In the genomic region with DNA sequence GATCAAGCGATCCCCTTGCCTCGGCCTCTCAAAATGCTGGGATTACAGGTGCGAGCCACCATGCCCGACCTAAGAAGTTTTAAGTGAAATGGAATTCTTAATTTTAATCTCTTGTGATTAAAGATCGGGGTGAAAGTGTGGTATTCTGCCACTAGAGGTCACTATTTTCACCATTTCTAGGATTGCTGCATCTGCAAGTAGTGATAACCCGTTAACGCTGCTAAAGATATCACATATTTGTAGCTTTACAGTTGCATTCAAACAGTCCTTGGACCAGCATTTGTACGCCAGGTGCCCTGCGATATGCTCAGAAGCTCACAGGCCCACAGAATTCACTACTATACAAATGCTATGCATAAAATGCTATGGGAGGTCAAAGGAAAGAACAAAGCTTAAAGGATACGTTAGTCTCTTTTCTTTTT, we compare ENCODE assay signal across 9 cellular contexts. TPM values are rescaled to one million over a fixed set of nuclear protein-coding genes. Genes with fewer than 3 reads are reported as not detected.
A peak's percentile ranks its signal among the peaks of the same experiment; 100 is the strongest.
DNase-seq lines count a peak whose midpoint lies in the region; ATAC-seq, FAIRE-seq and TF ChIP-seq lines count a peak whose summit lies in the region.
"Had no signal": no experiment of that assay in that cellular context is flagged by ENCODE, and none has a peak within 500 bp of the region (broad histone marks: within the 10 kb centered on the region; RNA-seq: fewer than 3 reads in every experiment).

No MANE protein-coding gene starts in this region.

- no peak overlapping the region for H3K4me3 ChIP-seq in CD8-positive, alpha-beta T cell (ENCODE audit: low read depth, low read length)
- no peak overlapping the region for H3K4me3 ChIP-seq in effector memory CD4-positive, alpha-beta T cell (ENCODE audit: insufficient read depth, low read depth, low read length, poor library complexity, severe bottlenecking)
- H3K4me3 ChIP-seq: SJSA1 had no signal

- H3K36me3 ChIP-seq in CD8-positive, alpha-beta T cell (ENCODE audit: insufficient read depth, low read length), result no peaks in the 10 kb centered on the region
- H3K36me3 ChIP-seq in effector memory CD4-positive, alpha-beta T cell (ENCODE audit: control insufficient read depth, insufficient read depth, low read length), result no peaks in the 10 kb centered on the region
- H3K36me3 ChIP-seq: SJSA1 had no signal

- peak; percentile 69 for FAIRE-seq in H54 (lab: Jason Lieb, UNC)

- intact Hi-C loops in CD8-positive, alpha-beta T cell (cut with DNase I, micrococcal nuclease), result loop anchor here (1.0 to 5.0 kb wide), 6 partner anchors 41 to 444 kb away; a partner anchor contains a TSS

- H3K27ac Mint-ChIP-seq in CD8-positive, alpha-beta T cell, result no peak overlapping the region

- no peaks in the 10 kb centered on the region for H3K27me3 ChIP-seq in CD8-positive, alpha-beta T cell (ENCODE audit: insufficient read depth, low read length)
- no peaks in the 10 kb centered on the region for H3K27me3 ChIP-seq in effector memory CD4-positive, alpha-beta T cell (replicated peaks; ENCODE audit: control insufficient read depth, insufficient read depth, low read length, poor library complexity, severe bottlenecking)
- H3K27me3 ChIP-seq: SJSA1 had no signal

- peaks cover 3% of the 10 kb centered on the region for H3K4me1 Mint-ChIP-seq in CD8-positive, alpha-beta T cell (ENCODE audit: low read depth)

- H3K4me3 Mint-ChIP-seq in CD8-positive, alpha-beta T cell, result no peak overlapping the region

- ATAC-seq in CD8-positive, alpha-beta T cell, result peak; percentile 62
- ATAC-seq in GM18502 (IDR thresholded peaks at IDR 0.05; ENCODE audit: poor library complexity, unreplicated experiment), result no peak

- peak in 2 of 7 experiments; percentile 10 to 51 for DNase-seq in CD8-positive, alpha-beta T cell
- no peak for DNase-seq in H54 (ENCODE audit: insufficient read length, low spot score)
- DNase-seq in NCI-H526 treated with DMSO at 0.1 percent for 48 hours (lab: John Stamatoyannopoulos, UW), result peak; percentile 71
- peak; percentile 66 for DNase-seq in astrocyte of the hippocampus (ENCODE audit: low read depth, low spot score)
- peak; percentile 89 for DNase-seq in inferior parietal cortex (ENCODE audit: extremely low spot score)
- DNase-seq in stromal cell of bone marrow (ENCODE audit: low read depth), result peak; percentile 28
- DNase-seq in effector memory CD4-positive, alpha-beta T cell, result no peak

- H3K36me3 Mint-ChIP-seq in CD8-positive, alpha-beta T cell, result no peaks in the 10 kb centered on the region

- no peaks in the 10 kb centered on the region for H3K9me3 ChIP-seq in CD8-positive, alpha-beta T cell (ENCODE audit: low read length)
- H3K9me3 ChIP-seq in effector memory CD4-positive, alpha-beta T cell (ENCODE audit: control insufficient read depth, low read length), result no peaks in the 10 kb centered on the region
- H3K9me3 ChIP-seq: SJSA1 had no signal

- no peak for TF ChIP-seq POLR2A in H54 (IDR thresholded peaks at IDR 0.05; ENCODE audit: low read depth, low read length)

- no peak overlapping the region for H3K27ac ChIP-seq in CD8-positive, alpha-beta T cell (ENCODE audit: low read depth, low read length)
- no peak overlapping the region for H3K27ac ChIP-seq in effector memory CD4-positive, alpha-beta T cell (ENCODE audit: insufficient read depth, low read length, poor library complexity, severe bottlenecking)
- H3K27ac ChIP-seq: SJSA1 had no signal

- TF ChIP-seq CTCF in CD8-positive, alpha-beta T cell (IDR thresholded peaks at IDR 0.05), result peak; percentile 80

- CTCF ChIA-PET in CD8-positive, alpha-beta T cell (lab: Charles Lee), result interaction anchor here (0.7 to 3.6 kb wide), 50 partner anchors 8 to 477 kb away, joined by 3 to 49 read pairs (median 5); a partner anchor contains a TSS

- H3K4me1 ChIP-seq in CD8-positive, alpha-beta T cell (ENCODE audit: insufficient read depth, low read length), result no peaks in the 10 kb centered on the region
- no peaks in the 10 kb centered on the region for H3K4me1 ChIP-seq in effector memory CD4-positive, alpha-beta T cell (ENCODE audit: control insufficient read depth, insufficient read depth, low read length, poor library complexity, severe bottlenecking)

- no peaks in the 10 kb centered on the region for H3K27me3 Mint-ChIP-seq in CD8-positive, alpha-beta T cell (ENCODE audit: low read depth)

- POLR2A ChIA-PET in CD8-positive, alpha-beta T cell (lab: Charles Lee), result interaction anchor here (0.9 to 1.7 kb wide), 4 partner anchors 43 to 172 kb away, joined by 3 to 6 read pairs (median 4); a partner anchor contains a TSS

- no peaks in the 10 kb centered on the region for H3K9me3 Mint-ChIP-seq in CD8-positive, alpha-beta T cell

RNA-seq across cellular contexts. Expression of a gene that starts 19.3 kb away (rescaled TPM):
- total RNA-seq in CD8-positive, alpha-beta T cell, result 1 to 10 TPM; 1.0 to 2.4 TPM

RNA-seq across cellular contexts. Expression of a gene that starts 41.1 kb away (rescaled TPM):
- total RNA-seq in CD8-positive, alpha-beta T cell, result 10 to 100 TPM; 27.8 to 29.7 TPM

RNA-seq across cellular contexts. Expression of a gene that starts 41.6 kb away (rescaled TPM):
- 100 to 1,000 TPM; 258 to 277 TPM for total RNA-seq in CD8-positive, alpha-beta T cell

Comparison
In these comparisons a context has a peak if more than half of its experiments do, and no peak if none do; other contexts are left out.
1. DNase-seq: peak in NCI-H526 treated with DMSO at 0.1 percent for 48 hours (single experiment), astrocyte of the hippocampus (single experiment), inferior parietal cortex (single experiment) and stromal cell of bone marrow (single experiment); none in H54 (single experiment) and effector memory CD4-positive, alpha-beta T cell (0 of 3).